ENCODE assay signal across 17 cellular contexts in genomic region chr7:149478754-149479153, GRCh38.
"Had no signal": no experiment of that assay in that cellular context is flagged by ENCODE, and none has a peak within 500 bp of the region (broad histone marks: within the 10 kb centered on the region; RNA-seq: fewer than 3 reads in every experiment).

No MANE protein-coding gene starts in this region.

- H3K27ac ChIP-seq: coronary artery, dorsolateral prefrontal cortex, epithelial cell of prostate, esophagus muscularis mucosa, gastrocnemius medialis, heart right ventricle, sigmoid colon, skin epidermis had no signal

- H3K27me3 Mint-ChIP-seq: naive thymus-derived CD8-positive, alpha-beta T cell had no signal

- H3K4me3 Mint-ChIP-seq: naive thymus-derived CD8-positive, alpha-beta T cell; neural crest cell had no signal

- DNase-seq: dorsolateral prefrontal cortex; effector CD8-positive, alpha-beta T cell; gastrocnemius medialis; heart right ventricle; hypothalamus; kidney glomerular epithelial cell; naive thymus-derived CD8-positive, alpha-beta T cell; sigmoid colon; stimulated activated CD4-positive, alpha-beta T cell treated with anti-CD3 and anti-CD28 coated beads, Interleukin-12 subunit alpha, Interleukin-12 subunit beta, amount 100 ng/mL, for 4 hours; stimulated activated naive CD4-positive, alpha-beta T cell treated with Interleukin-2 at 50 U/mL for 16 hours had no signal

- H3K9me3 ChIP-seq: gastrocnemius medialis, sigmoid colon had no signal

- H3K4me1 Mint-ChIP-seq: neural crest cell had no signal

- H3K4me3 ChIP-seq: coronary artery, dorsolateral prefrontal cortex, esophagus muscularis mucosa, gastrocnemius medialis, heart right ventricle, sigmoid colon, skin epidermis had no signal

- H3K4me1 ChIP-seq: esophagus muscularis mucosa, gastrocnemius medialis, heart right ventricle, sigmoid colon had no signal

- H3K27me3 ChIP-seq: dorsolateral prefrontal cortex, esophagus muscularis mucosa, gastrocnemius medialis, heart right ventricle, sigmoid colon had no signal

- FAIRE-seq: endometrium, islet of Langerhans had no signal

- ATAC-seq: gastrocnemius medialis; heart right ventricle; naive thymus-derived CD8-positive, alpha-beta T cell had no signal
